8 cellular contexts compared by ENCODE assay signal in genomic region chr14:63543826-63544320, GRCh38. TPM values are rescaled to one million over a fixed set of nuclear protein-coding genes. Genes with fewer than 3 reads are reported as not detected.
A peak's percentile ranks its signal among the peaks of the same experiment; 100 is the strongest.
DNase-seq lines count a peak whose midpoint lies in the region; ATAC-seq and TF ChIP-seq lines count a peak whose summit lies in the region.

No MANE protein-coding gene starts in this region.

- H3K4me1 ChIP-seq in prostate gland (replicated peaks), result no peaks in the 10 kb centered on the region

- H3K4me3 ChIP-seq in SU-DHL-6 (ENCODE audit: insufficient read depth, low read length, poor library complexity, severe bottlenecking) (peak overlapping the region; percentile 71), fibroblast of pulmonary artery (replicated peaks; ENCODE audit: low read depth, low read length) (peak overlapping the region; percentile 99), prostate gland (peak overlapping the region; percentile 71 to 91)

- H3K27ac ChIP-seq in SU-DHL-6 (ENCODE audit: low read depth, low read length) (peak overlapping the region; percentile 60), prostate gland (peak overlapping the region; percentile 85 to 89)

- intact Hi-C loops in prostate gland (cut with DNase I), result loop anchor here (2.0 to 5.0 kb wide), 4 partner anchors 98 to 183 kb away; partner anchors contain the start of gene WDR89

- peak overlapping the region; percentile 73 for H2AFZ ChIP-seq in SU-DHL-6 (ENCODE audit: low read depth, low read length, severe bottlenecking)

- peaks cover 35% of the 10 kb centered on the region for H3K79me2 ChIP-seq in SU-DHL-6 (ENCODE audit: insufficient read depth, low read length)

- no peaks in the 10 kb centered on the region for H3K9me3 ChIP-seq in SU-DHL-6 (ENCODE audit: insufficient read depth, low read length)
- no peaks in the 10 kb centered on the region for H3K9me3 ChIP-seq in prostate gland

- 0% methylated on average over 20 of the region's 20 CpGs for WGBS in prostate gland

- peaks cover 12% of the 10 kb centered on the region; the same call in 1 of the 2 replicates for H3K36me3 ChIP-seq in SU-DHL-6 (ENCODE audit: low read length)
- no peaks in the 10 kb centered on the region for H3K36me3 ChIP-seq in prostate gland

- H3K27me3 ChIP-seq in SU-DHL-6 (ENCODE audit: low read length) (no peaks in the 10 kb centered on the region), prostate gland (replicated peaks; ENCODE audit: insufficient read depth) (no peaks in the 10 kb centered on the region)

- H3K4me2 ChIP-seq in SU-DHL-6 (ENCODE audit: low read depth, low read length, poor library complexity, severe bottlenecking), result peak overlapping the region; percentile 92

- no peak for TF ChIP-seq POLR2A in prostate gland (IDR thresholded peaks at IDR 0.05)

- TF ChIP-seq CTCF in SU-DHL-6 (IDR thresholded peaks at IDR 0.05; ENCODE audit: insufficient read depth, low read length, poor library complexity, severe bottlenecking) (no peak), fibroblast of pulmonary artery (IDR thresholded peaks at IDR 0.05; ENCODE audit: low read length, missing control alignments) (no peak), prostate gland (IDR thresholded peaks at IDR 0.05) (no peak)

- H4K20me1 ChIP-seq in SU-DHL-6 (ENCODE audit: low read depth, low read length), result no peaks in the 10 kb centered on the region

- peak overlapping the region; percentile 78 for H3K9ac ChIP-seq in SU-DHL-6 (ENCODE audit: low read length)

- DNase-seq in NCI-H1105 (lab: John Stamatoyannopoulos, UW) (peak; percentile 10), NCI-H1105 treated with DMSO at 0.1 percent for 48 hours (lab: John Stamatoyannopoulos, UW) (no peak), fibroblast of pulmonary artery (ENCODE audit: low read depth) (no peak), prostate gland (ENCODE audit: low spot score) (peak; percentile 6), KBM-7 (no peak)
- DNase-seq in stimulated activated CD4-positive, alpha-beta T cell treated with anti-CD3 and anti-CD28 coated beads, Interleukin-4, amount 100 ng/mL, for 4 hours, result no peak

- peaks cover 3% of the 10 kb centered on the region; the same call in 1 of the 2 replicates for H3F3A ChIP-seq in SU-DHL-6 (ENCODE audit: insufficient read depth)

- peak; percentile 26 for ATAC-seq in HG02870 (IDR thresholded peaks at IDR 0.05; ENCODE audit: unreplicated experiment)

- in situ Hi-C loops in KBM-7 (cut with MboI; ENCODE audit: low pct_unique_long_range_greater_than_20kb, low sequenced_read_pairs), result no loop called here

- H3K9me2 ChIP-seq in SU-DHL-6 (replicated peaks; ENCODE audit: insufficient read depth, low read length), result no peaks in the 10 kb centered on the region

RNA-seq across cellular contexts. Expression of gene PPP2R5E, which starts 0.7 kb away (rescaled TPM):
- 10 to 100 TPM; 23.5 to 30.0 TPM for total RNA-seq in prostate gland

Comparison
In these comparisons a context has a peak if more than half of its experiments do, and no peak if none do; other contexts are left out.
1. DNase-seq: peak in NCI-H1105 (single experiment) and prostate gland (single experiment); none in NCI-H1105 treated with DMSO at 0.1 percent for 48 hours (single experiment), fibroblast of pulmonary artery (single experiment), KBM-7 (single experiment) and stimulated activated CD4-positive, alpha-beta T cell treated with anti-CD3 and anti-CD28 coated beads, Interleukin-4, amount 100 ng/mL, for 4 hours (0 of 2).
2. Peak in every context shown above with its lines, with median percentiles within 50 percentile points of each other: H3K4me3 ChIP-seq.